In the genomic region with DNA sequence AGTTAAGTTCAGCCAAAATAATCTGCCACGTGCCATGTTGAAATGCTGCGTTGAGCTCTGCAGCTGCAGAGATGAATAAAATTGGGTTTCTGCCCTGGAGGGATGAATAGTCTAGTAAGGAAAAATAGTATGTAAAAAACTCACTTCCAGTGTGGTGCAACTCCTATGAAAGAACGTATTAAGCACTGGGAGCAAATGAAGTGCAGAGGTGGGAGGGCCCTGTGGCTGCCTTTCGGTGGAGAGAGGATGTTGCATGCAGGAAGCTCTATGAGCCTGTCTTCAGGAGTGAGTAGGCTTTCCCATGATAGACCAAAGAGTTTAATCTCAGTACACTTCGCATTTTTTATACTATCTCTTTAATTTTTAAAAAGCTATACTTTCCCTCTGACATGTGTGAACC, we compare ENCODE assay signal across 14 cellular contexts.
"Had no signal": no experiment of that assay in that cellular context is flagged by ENCODE, and none has a peak within 500 bp of the region (broad histone marks: within the 10 kb centered on the region; RNA-seq: fewer than 3 reads in every experiment).

No MANE protein-coding gene starts in this region.

- H3K9me3 Mint-ChIP-seq: activated naive CD4-positive, alpha-beta T cell treated with anti-CD3 and anti-CD28 coated beads for 36 hours; activated T-helper 17 cell treated with anti-CD3 and anti-CD28 coated beads, Interleukin-2, amount 50 U/mL, for 72 hours had no signal

- DNase-seq: activated CD4-positive, alpha-beta T cell treated with anti-CD3 and anti-CD28 coated beads for 1 hour; activated naive CD4-positive, alpha-beta T cell treated with anti-CD3 and anti-CD28 coated beads for 36 hours; glutamatergic neuron; left cardiac atrium; lower lobe of right lung; naive B cell; retina; stimulated activated CD4-positive, alpha-beta T cell treated with anti-CD3 and anti-CD28 coated beads, Interleukin-15, amount 100 ng/mL, for 24 hours; stimulated activated CD4-positive, alpha-beta T cell treated with anti-CD3 and anti-CD28 coated beads, Interleukin-4, amount 100 ng/mL, for 4 hours; stimulated activated naive CD8-positive, alpha-beta T cell treated with anti-CD3 and anti-CD28 coated beads, Interleukin-15, amount 100 ng/mL, for 72 hours; T-helper 2 cell; testis had no signal

- H3K9me3 ChIP-seq: lower lobe of right lung, testis had no signal

- H3K4me3 ChIP-seq: cardiac muscle cell, lower lobe of right lung, testis had no signal

- H3K27ac Mint-ChIP-seq: activated naive CD4-positive, alpha-beta T cell treated with anti-CD3 and anti-CD28 coated beads for 36 hours; activated T-helper 17 cell treated with anti-CD3 and anti-CD28 coated beads, Interleukin-2, amount 50 U/mL, for 72 hours; stimulated activated naive CD8-positive, alpha-beta T cell treated with anti-CD3 and anti-CD28 coated beads, Interleukin-15, amount 100 ng/mL, for 72 hours had no signal

- H3K36me3 ChIP-seq: cardiac muscle cell, lower lobe of right lung had no signal

- H3K4me3 Mint-ChIP-seq: activated naive CD4-positive, alpha-beta T cell treated with anti-CD3 and anti-CD28 coated beads for 36 hours; activated T-helper 17 cell treated with anti-CD3 and anti-CD28 coated beads, Interleukin-2, amount 50 U/mL, for 72 hours; naive B cell; stimulated activated naive CD8-positive, alpha-beta T cell treated with anti-CD3 and anti-CD28 coated beads, Interleukin-15, amount 100 ng/mL, for 72 hours had no signal

- H3K27ac ChIP-seq: cardiac muscle cell, lower lobe of right lung, testis had no signal

- H3K27me3 ChIP-seq: cardiac muscle cell, testis had no signal

- H3K27me3 Mint-ChIP-seq: activated T-helper 17 cell treated with anti-CD3 and anti-CD28 coated beads, Interleukin-2, amount 50 U/mL, for 72 hours; naive B cell; stimulated activated naive CD8-positive, alpha-beta T cell treated with anti-CD3 and anti-CD28 coated beads, Interleukin-15, amount 100 ng/mL, for 72 hours had no signal

- ATAC-seq: activated T-helper 17 cell treated with anti-CD3 and anti-CD28 coated beads, Interleukin-2, amount 50 U/mL, for 72 hours; left cardiac atrium; lower lobe of right lung; stimulated activated naive CD8-positive, alpha-beta T cell treated with anti-CD3 and anti-CD28 coated beads, Interleukin-15, amount 100 ng/mL, for 72 hours had no signal

- H3K4me1 ChIP-seq: testis had no signal
